In the genomic region with DNA sequence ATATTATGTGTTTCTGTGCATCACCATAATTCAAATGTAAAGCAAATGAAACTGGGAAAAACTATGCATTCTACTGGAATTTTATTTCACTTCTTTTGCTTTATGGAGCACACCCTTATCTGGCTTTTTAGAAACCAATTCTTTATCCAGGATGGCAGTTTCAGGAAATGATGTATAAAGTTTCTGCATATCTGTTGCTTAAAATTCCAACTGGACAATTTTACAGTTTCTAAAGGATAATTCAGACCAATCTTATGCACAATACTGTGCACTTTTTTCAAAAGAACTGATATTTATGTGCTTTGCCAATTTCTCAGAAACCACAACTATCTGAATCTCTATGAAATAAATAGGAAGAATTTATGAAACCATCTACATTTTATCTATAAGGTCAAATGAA, we compare ENCODE assay signal across 21 cellular contexts.
"Had no signal": no experiment of that assay in that cellular context is flagged by ENCODE, and none has a peak within 500 bp of the region (broad histone marks: within the 10 kb centered on the region; RNA-seq: fewer than 3 reads in every experiment).

No MANE protein-coding gene starts in this region.

- H3K9ac ChIP-seq: SK-N-SH had no signal

- H3K4me3 ChIP-seq: MG63, SJSA1 had no signal

- H3K9me3 ChIP-seq: MG63, SJSA1, SK-N-SH had no signal

- H3K27ac ChIP-seq: SJSA1 had no signal

- DNase-seq: Karpas-422, KG1, MG63, NCI-H1092 treated with DMSO at 0.1 percent for 48 hours, NCI-H1436, NCI-H187, NCI-H2029, NCI-H2081 treated with DMSO at 0.1 percent for 48 hours, NCI-H2171, NCI-H226, NCI-H446, NCI-H510A, NCI-H524 treated with DMSO at 0.1 percent for 48 hours, NCI-H69, NCI-H774, Right ventricle myocardium superior, RPMI8226, SIG-M5, SW 1271 had no signal

- H3K36me3 ChIP-seq: MG63, SJSA1 had no signal
